1 cellular context compared by ENCODE assay signal in genomic region chr3:46936733-46937250, GRCh38.
TF ChIP-seq lines count a peak whose summit lies in the region.

No MANE protein-coding gene starts in this region.

TF ChIP-seq in SK-N-SH, 30 proteins besides CTCF, POLR2A, EP300 and RAD21 (continued from another document):
- TF ChIP-seq REST (IDR thresholded peaks at IDR 0.05; ENCODE audit: low read depth, low read length), result no peak
TF ChIP-seq in SK-N-SH: peak in this region for 0.
